In the genomic region with DNA sequence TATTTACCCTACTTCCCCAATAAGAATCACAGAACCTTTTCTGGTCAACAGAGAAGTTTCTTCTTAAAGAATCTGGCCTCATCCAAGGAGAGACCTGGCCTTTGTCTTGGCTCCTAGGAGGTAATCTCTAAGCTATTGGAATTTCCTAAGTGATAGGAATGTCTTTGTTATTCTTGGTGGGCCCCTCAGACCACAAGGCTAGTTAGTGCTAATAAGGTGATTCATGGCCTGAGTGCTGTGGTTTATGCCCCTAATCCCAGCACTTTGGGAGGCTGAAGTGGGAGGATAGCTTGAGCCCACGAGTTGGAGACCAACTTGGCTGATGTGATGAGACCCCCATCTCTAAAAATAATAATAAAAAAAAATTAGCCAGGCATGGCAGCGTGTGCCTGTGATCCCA, we compare ENCODE assay signal across 1 cellular context.
TF ChIP-seq lines count a peak whose summit lies in the region.

No MANE protein-coding gene starts in this region.

TF ChIP-seq in HEK293, 187 proteins besides CTCF, POLR2A, EP300 and RAD21 (continued from another document):
- TF ChIP-seq, protein P1, sequence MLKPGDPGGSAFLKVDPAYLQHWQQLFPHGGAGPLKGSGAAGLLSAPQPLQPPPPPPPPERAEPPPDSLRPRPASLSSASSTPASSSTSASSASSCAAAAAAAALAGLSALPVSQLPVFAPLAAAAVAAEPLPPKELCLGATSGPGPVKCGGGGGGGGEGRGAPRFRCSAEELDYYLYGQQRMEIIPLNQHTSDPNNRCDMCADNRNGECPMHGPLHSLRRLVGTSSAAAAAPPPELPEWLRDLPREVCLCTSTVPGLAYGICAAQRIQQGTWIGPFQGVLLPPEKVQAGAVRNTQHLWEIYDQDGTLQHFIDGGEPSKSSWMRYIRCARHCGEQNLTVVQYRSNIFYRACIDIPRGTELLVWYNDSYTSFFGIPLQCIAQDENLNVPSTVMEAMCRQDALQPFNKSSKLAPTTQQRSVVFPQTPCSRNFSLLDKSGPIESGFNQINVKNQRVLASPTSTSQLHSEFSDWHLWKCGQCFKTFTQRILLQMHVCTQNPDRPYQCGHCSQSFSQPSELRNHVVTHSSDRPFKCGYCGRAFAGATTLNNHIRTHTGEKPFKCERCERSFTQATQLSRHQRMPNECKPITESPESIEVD (tag by site-specific recombination; IDR thresholded peaks at IDR 0.05) = no peak
- TF ChIP-seq, protein P2, sequence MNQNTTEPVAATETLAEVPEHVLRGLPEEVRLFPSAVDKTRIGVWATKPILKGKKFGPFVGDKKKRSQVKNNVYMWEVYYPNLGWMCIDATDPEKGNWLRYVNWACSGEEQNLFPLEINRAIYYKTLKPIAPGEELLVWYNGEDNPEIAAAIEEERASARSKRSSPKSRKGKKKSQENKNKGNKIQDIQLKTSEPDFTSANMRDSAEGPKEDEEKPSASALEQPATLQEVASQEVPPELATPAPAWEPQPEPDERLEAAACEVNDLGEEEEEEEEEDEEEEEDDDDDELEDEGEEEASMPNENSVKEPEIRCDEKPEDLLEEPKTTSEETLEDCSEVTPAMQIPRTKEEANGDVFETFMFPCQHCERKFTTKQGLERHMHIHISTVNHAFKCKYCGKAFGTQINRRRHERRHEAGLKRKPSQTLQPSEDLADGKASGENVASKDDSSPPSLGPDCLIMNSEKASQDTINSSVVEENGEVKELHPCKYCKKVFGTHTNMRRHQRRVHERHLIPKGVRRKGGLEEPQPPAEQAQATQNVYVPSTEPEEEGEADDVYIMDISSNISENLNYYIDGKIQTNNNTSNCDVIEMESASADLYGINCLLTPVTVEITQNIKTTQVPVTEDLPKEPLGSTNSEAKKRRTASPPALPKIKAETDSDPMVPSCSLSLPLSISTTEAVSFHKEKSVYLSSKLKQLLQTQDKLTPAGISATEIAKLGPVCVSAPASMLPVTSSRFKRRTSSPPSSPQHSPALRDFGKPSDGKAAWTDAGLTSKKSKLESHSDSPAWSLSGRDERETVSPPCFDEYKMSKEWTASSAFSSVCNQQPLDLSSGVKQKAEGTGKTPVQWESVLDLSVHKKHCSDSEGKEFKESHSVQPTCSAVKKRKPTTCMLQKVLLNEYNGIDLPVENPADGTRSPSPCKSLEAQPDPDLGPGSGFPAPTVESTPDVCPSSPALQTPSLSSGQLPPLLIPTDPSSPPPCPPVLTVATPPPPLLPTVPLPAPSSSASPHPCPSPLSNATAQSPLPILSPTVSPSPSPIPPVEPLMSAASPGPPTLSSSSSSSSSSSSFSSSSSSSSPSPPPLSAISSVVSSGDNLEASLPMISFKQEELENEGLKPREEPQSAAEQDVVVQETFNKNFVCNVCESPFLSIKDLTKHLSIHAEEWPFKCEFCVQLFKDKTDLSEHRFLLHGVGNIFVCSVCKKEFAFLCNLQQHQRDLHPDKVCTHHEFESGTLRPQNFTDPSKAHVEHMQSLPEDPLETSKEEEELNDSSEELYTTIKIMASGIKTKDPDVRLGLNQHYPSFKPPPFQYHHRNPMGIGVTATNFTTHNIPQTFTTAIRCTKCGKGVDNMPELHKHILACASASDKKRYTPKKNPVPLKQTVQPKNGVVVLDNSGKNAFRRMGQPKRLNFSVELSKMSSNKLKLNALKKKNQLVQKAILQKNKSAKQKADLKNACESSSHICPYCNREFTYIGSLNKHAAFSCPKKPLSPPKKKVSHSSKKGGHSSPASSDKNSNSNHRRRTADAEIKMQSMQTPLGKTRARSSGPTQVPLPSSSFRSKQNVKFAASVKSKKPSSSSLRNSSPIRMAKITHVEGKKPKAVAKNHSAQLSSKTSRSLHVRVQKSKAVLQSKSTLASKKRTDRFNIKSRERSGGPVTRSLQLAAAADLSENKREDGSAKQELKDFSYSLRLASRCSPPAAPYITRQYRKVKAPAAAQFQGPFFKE (tag by site-specific recombination; IDR thresholded peaks at IDR 0.05; ENCODE audit: borderline replicate concordance) = no peak
- TF ChIP-seq, protein P3, sequence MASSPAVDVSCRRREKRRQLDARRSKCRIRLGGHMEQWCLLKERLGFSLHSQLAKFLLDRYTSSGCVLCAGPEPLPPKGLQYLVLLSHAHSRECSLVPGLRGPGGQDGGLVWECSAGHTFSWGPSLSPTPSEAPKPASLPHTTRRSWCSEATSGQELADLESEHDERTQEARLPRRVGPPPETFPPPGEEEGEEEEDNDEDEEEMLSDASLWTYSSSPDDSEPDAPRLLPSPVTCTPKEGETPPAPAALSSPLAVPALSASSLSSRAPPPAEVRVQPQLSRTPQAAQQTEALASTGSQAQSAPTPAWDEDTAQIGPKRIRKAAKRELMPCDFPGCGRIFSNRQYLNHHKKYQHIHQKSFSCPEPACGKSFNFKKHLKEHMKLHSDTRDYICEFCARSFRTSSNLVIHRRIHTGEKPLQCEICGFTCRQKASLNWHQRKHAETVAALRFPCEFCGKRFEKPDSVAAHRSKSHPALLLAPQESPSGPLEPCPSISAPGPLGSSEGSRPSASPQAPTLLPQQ (tag by site-specific recombination; IDR thresholded peaks at IDR 0.05) = 0 out of 2 replicates have a peak, but pooled peaks have one; percentile 38
- TF ChIP-seq ZFP69B (tag by site-specific recombination; IDR thresholded peaks at IDR 0.05) = peak; percentile 43; the same call in 1 of the 2 replicates
- no peak for TF ChIP-seq KLF9 (tag by site-specific recombination; IDR thresholded peaks at IDR 0.05; ENCODE audit: low read depth)
- TF ChIP-seq, protein P4, sequence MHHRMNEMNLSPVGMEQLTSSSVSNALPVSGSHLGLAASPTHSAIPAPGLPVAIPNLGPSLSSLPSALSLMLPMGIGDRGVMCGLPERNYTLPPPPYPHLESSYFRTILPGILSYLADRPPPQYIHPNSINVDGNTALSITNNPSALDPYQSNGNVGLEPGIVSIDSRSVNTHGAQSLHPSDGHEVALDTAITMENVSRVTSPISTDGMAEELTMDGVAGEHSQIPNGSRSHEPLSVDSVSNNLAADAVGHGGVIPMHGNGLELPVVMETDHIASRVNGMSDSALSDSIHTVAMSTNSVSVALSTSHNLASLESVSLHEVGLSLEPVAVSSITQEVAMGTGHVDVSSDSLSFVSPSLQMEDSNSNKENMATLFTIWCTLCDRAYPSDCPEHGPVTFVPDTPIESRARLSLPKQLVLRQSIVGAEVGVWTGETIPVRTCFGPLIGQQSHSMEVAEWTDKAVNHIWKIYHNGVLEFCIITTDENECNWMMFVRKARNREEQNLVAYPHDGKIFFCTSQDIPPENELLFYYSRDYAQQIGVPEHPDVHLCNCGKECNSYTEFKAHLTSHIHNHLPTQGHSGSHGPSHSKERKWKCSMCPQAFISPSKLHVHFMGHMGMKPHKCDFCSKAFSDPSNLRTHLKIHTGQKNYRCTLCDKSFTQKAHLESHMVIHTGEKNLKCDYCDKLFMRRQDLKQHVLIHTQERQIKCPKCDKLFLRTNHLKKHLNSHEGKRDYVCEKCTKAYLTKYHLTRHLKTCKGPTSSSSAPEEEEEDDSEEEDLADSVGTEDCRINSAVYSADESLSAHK (tag by site-specific recombination; IDR thresholded peaks at IDR 0.05) = no peak
